ENCODE assay signal across 19 cellular contexts in genomic region chr5:113427871-113428574, GRCh38. TPM values are rescaled to one million over a fixed set of nuclear protein-coding genes. Genes with fewer than 3 reads are reported as not detected.
A peak's percentile ranks its signal among the peaks of the same experiment; 100 is the strongest.
DNase-seq lines count a peak whose midpoint lies in the region; ATAC-seq, FAIRE-seq and TF ChIP-seq lines count a peak whose summit lies in the region.
"Had no signal": no experiment of that assay in that cellular context is flagged by ENCODE, and none has a peak within 500 bp of the region (broad histone marks: within the 10 kb centered on the region; RNA-seq: fewer than 3 reads in every experiment).

No MANE protein-coding gene starts in this region.

- intact Hi-C loops in posterior vena cava (cut with DNase I): no loop called here
- intact Hi-C loops in activated CD4-positive, alpha-beta T cell treated with anti-CD3 and anti-CD28 coated beads for 36 hours (cut with DNase I, micrococcal nuclease): no loop called here

- H3K36me3 ChIP-seq in neural progenitor cell: no peaks in the 10 kb centered on the region

- H3K4me2 ChIP-seq in neural progenitor cell: no peak overlapping the region

- no peak overlapping the region for H2AFZ ChIP-seq in neural progenitor cell (replicated peaks)

- DNase-seq in GM19239 (ENCODE audit: insufficient read length, low spot score) (no peak), NCI-H69 (lab: John Stamatoyannopoulos, UW) (peak; percentile 20), epithelial cell of esophagus (ENCODE audit: low read depth) (peak; percentile 93), neural progenitor cell (ENCODE audit: low spot score) (no peak), posterior vena cava (ENCODE audit: low spot score) (no peak)
- no peak for DNase-seq in activated CD4-positive, alpha-beta T cell treated with anti-CD3 and anti-CD28 coated beads for 36 hours
- DNase-seq: AML-193, DMS79 treated with DMSO at 0.1 percent for 48 hours, Karpas-422, NCI-H1417, NCI-H2029 treated with DMSO at 0.1 percent for 48 hours, NCI-H345, SHP77 had no signal

- CTCF ChIA-PET in activated CD4-positive, alpha-beta T cell treated with anti-CD3 and anti-CD28 coated beads for 36 hours (lab: Charles Lee): interaction anchor here (0.6 kb wide), 1 partner anchor 31 kb away, joined by 3 read pairs; no protein-coding TSS in a partner anchor

- peak; percentile 44 for FAIRE-seq in GM19239 (lab: Jason Lieb, UNC)
- FAIRE-seq: G401.6, GM12892, H54 had no signal

- no peaks in the 10 kb centered on the region for H3K9me3 Mint-ChIP-seq in neural progenitor cell
- H3K9me3 Mint-ChIP-seq in activated CD4-positive, alpha-beta T cell treated with anti-CD3 and anti-CD28 coated beads for 36 hours (ENCODE audit: low read depth): no peaks in the 10 kb centered on the region

- no peaks in the 10 kb centered on the region for H3F3A ChIP-seq in neural progenitor cell (ENCODE audit: low read depth)

- peak; percentile 58 for TF ChIP-seq CTCF in epithelial cell of esophagus (IDR thresholded peaks at IDR 0.05; ENCODE audit: insufficient read depth, low read depth, low read length, missing control alignments)
- TF ChIP-seq CTCF in neural progenitor cell (IDR thresholded peaks at IDR 0.05): peak; percentile 4

- H3K27me3 ChIP-seq in neural progenitor cell: no peaks in the 10 kb centered on the region

- no peaks in the 10 kb centered on the region for H3K4me1 ChIP-seq in neural progenitor cell

- no peaks in the 10 kb centered on the region for H3K79me2 ChIP-seq in neural progenitor cell (ENCODE audit: low read depth)

- no peak overlapping the region for H3K27ac ChIP-seq in neural progenitor cell

- no peaks in the 10 kb centered on the region for H3K4me1 Mint-ChIP-seq in neural progenitor cell
- H3K4me1 Mint-ChIP-seq in activated CD4-positive, alpha-beta T cell treated with anti-CD3 and anti-CD28 coated beads for 36 hours: no peaks in the 10 kb centered on the region

- no peaks in the 10 kb centered on the region for H3K27me3 Mint-ChIP-seq in neural progenitor cell (ENCODE audit: insufficient read depth, low read depth)
- H3K27me3 Mint-ChIP-seq in activated CD4-positive, alpha-beta T cell treated with anti-CD3 and anti-CD28 coated beads for 36 hours: no peaks in the 10 kb centered on the region

- H3K36me3 Mint-ChIP-seq in neural progenitor cell: no peaks in the 10 kb centered on the region
- H3K36me3 Mint-ChIP-seq in activated CD4-positive, alpha-beta T cell treated with anti-CD3 and anti-CD28 coated beads for 36 hours (ENCODE audit: low read depth): no peaks in the 10 kb centered on the region

- no peak overlapping the region for H3K4me3 Mint-ChIP-seq in neural progenitor cell
- no peak overlapping the region for H3K4me3 Mint-ChIP-seq in activated CD4-positive, alpha-beta T cell treated with anti-CD3 and anti-CD28 coated beads for 36 hours

- H3K4me3 ChIP-seq in epithelial cell of esophagus (ENCODE audit: low read length) (no peak overlapping the region), neural progenitor cell (no peak overlapping the region)

- no peak overlapping the region for H3K9ac ChIP-seq in neural progenitor cell

- no peak for ATAC-seq in GM18511 (IDR thresholded peaks at IDR 0.05; ENCODE audit: unreplicated experiment)
- no peak for ATAC-seq in activated CD4-positive, alpha-beta T cell treated with anti-CD3 and anti-CD28 coated beads for 36 hours
- ATAC-seq: Panc1, SK-N-SH treated with all-trans-retinoic acid at 6 μM for 48 hours had no signal

- H3K9me3 ChIP-seq in neural progenitor cell (ENCODE audit: low read depth): no peaks in the 10 kb centered on the region

- H4K20me1 ChIP-seq in neural progenitor cell (ENCODE audit: low read depth): no peaks in the 10 kb centered on the region

- POLR2A ChIA-PET in activated CD4-positive, alpha-beta T cell treated with anti-CD3 and anti-CD28 coated beads for 36 hours (lab: Charles Lee): no interaction called here

- H3K27ac Mint-ChIP-seq in neural progenitor cell: no peak overlapping the region
- H3K27ac Mint-ChIP-seq in activated CD4-positive, alpha-beta T cell treated with anti-CD3 and anti-CD28 coated beads for 36 hours: no peak overlapping the region

RNA-seq across cellular contexts. Expression of gene TSSK1B, which starts 6.8 kb away (rescaled TPM):
- total RNA-seq in neural progenitor cell (ENCODE audit: low replicate concordance) (not detected in 2 replicates), posterior vena cava (not detected)
- not detected for total RNA-seq in activated CD4-positive, alpha-beta T cell treated with anti-CD3 and anti-CD28 coated beads for 36 hours

Comparison
In these comparisons a context has a peak if more than half of its experiments do, and no peak if none do; other contexts are left out.
1. DNase-seq: peak in NCI-H69 (single experiment) and epithelial cell of esophagus (single experiment); none in GM19239 (single experiment), neural progenitor cell (single experiment), posterior vena cava (single experiment) and activated CD4-positive, alpha-beta T cell treated with anti-CD3 and anti-CD28 coated beads for 36 hours (single experiment).